8 cellular contexts compared by ENCODE assay signal in the genomic region with DNA sequence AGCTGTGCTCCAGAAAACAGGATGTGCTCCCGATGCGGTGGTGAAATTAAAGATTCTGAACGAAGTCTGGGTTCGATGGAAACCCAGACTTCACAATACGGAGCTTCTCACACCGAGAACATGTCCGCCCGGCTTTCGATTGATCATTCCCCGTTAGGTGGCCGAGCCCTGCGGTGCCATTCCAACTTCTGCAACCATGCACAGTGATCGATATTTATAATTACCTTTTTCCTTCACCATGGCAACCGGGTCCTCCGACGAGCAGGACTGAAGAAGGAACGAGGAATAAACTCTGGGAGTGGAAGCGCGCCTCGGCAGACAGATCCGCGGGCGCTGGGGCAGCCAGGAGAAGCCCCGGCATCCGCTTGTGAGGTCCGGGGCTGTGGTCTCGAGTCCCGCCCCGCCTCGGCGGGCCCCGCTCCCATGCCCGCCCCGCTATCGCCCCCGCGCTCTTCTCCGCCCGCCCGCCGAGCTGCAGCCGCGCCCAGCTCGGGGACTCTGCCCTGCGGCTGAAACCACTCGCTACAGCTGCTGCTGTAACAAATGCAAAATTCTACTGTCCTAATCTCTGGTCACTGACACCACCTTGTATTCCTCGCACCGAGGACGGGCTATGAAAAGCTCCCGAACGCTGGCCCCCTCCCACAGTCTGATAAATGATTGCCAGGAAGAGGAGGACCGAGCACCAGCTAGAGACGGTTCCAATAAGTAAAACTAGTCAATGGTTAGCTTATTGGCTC. TPM values are rescaled to one million over a fixed set of nuclear protein-coding genes. Genes with fewer than 3 reads are reported as not detected.
A peak's percentile ranks its signal among the peaks of the same experiment; 100 is the strongest.
DNase-seq lines count a peak whose midpoint lies in the region; ATAC-seq and TF ChIP-seq lines count a peak whose summit lies in the region.

No MANE protein-coding gene starts in this region.

- peak overlapping the region; percentile 33 for H3K27ac ChIP-seq in HUES48 (ENCODE audit: low read depth, low read length)
- H3K27ac ChIP-seq in esophagus squamous epithelium: peak overlapping the region; percentile 70 to 82 (median 80)
- H3K27ac ChIP-seq in uterus: peak overlapping the region; percentile 66 to 88

- peaks cover 35% of the 10 kb centered on the region for H3K27me3 ChIP-seq in HUES48 (ENCODE audit: control insufficient read depth, insufficient read depth, low read length)
- peaks cover 0 to 17% (median 0%) of the 10 kb centered on the region in 4 donors for H3K27me3 ChIP-seq in esophagus squamous epithelium
- no peaks in the 10 kb centered on the region for H3K27me3 ChIP-seq in uterus

- DNase-seq in DMS114 treated with DMSO at 0.1 percent for 48 hours (lab: John Stamatoyannopoulos, UW; ENCODE audit: unreplicated experiment) (peak; percentile 31), GM20000 (ENCODE audit: low spot score) (peak; percentile 38), esophagus squamous epithelium (lab: John Stamatoyannopoulos, UW) (no peak), uterus (no peak)
- peak; percentile 66 for DNase-seq in activated CD8-positive, alpha-beta memory T cell treated with anti-CD3 and anti-CD28 coated beads for 24 hours
- DNase-seq in naive thymus-derived CD8-positive, alpha-beta T cell: peak in 8 of 10 donors; percentile 3 to 30 (median 16)
- no peak for DNase-seq in NK-92 treated with Interleukin-12 subunit alpha and Interleukin-12 subunit beta, amount 100 ng/mL, for 24 hours (lab: John Stamatoyannopoulos, UW)

- intact Hi-C loops in esophagus squamous epithelium (cut with DNase I) (no loop called here), uterus (cut with DNase I; ENCODE audit: low total_unique reads) (no loop called here)

- peaks cover 39 to 70% (median 46%) of the 10 kb centered on the region in 5 donors for H3K27me3 Mint-ChIP-seq in naive thymus-derived CD8-positive, alpha-beta T cell

- no peak for TF ChIP-seq CTCF in GM20000 (IDR thresholded peaks at IDR 0.05; ENCODE audit: extremely low read depth, missing control alignments)
- no peak for TF ChIP-seq CTCF in esophagus squamous epithelium (IDR thresholded peaks at IDR 0.05)
- no peak for TF ChIP-seq CTCF in uterus (IDR thresholded peaks at IDR 0.05)

- peaks cover 6 to 17% (median 15%) of the 10 kb centered on the region in 4 donors for H3K4me1 Mint-ChIP-seq in naive thymus-derived CD8-positive, alpha-beta T cell

- peak overlapping the region; percentile 84 for H3K4me3 ChIP-seq in HUES48 (ENCODE audit: low read depth, low read length)
- H3K4me3 ChIP-seq in esophagus squamous epithelium: peak overlapping the region; percentile 39 to 80 (median 53)
- peak overlapping the region; percentile 27 to 49 for H3K4me3 ChIP-seq in uterus

- no peaks in the 10 kb centered on the region for H3K9me3 ChIP-seq in HUES48 (ENCODE audit: control insufficient read depth, insufficient read depth, low read length)
- no peaks in the 10 kb centered on the region for H3K9me3 ChIP-seq in esophagus squamous epithelium
- no peaks in the 10 kb centered on the region for H3K9me3 ChIP-seq in uterus

- H3K9ac ChIP-seq in HUES48 (ENCODE audit: low read depth, low read length): peak overlapping the region; percentile 47; the same call in 1 of the 2 replicates

- POLR2A ChIA-PET in naive thymus-derived CD8-positive, alpha-beta T cell (lab: Charles Lee): no interaction called here

- H3K36me3 Mint-ChIP-seq in naive thymus-derived CD8-positive, alpha-beta T cell: no peaks in the 10 kb centered on the region

- peaks cover 20% of the 10 kb centered on the region for H3K4me1 ChIP-seq in HUES48 (ENCODE audit: control insufficient read depth, insufficient read depth, low read length)
- peaks cover 27 to 71% (median 38%) of the 10 kb centered on the region in 3 donors for H3K4me1 ChIP-seq in esophagus squamous epithelium
- peaks cover 0 to 19% of the 10 kb centered on the region in 2 donors for H3K4me1 ChIP-seq in uterus

- H3K36me3 ChIP-seq in HUES48 (ENCODE audit: control insufficient read depth, insufficient read depth, low read length) (no peaks in the 10 kb centered on the region), esophagus squamous epithelium (no peaks in the 10 kb centered on the region), uterus (no peaks in the 10 kb centered on the region)

- no peaks in the 10 kb centered on the region for H3K9me3 Mint-ChIP-seq in naive thymus-derived CD8-positive, alpha-beta T cell

- ATAC-seq in naive thymus-derived CD8-positive, alpha-beta T cell: peak; percentile 85 to 96

- no peak for TF ChIP-seq POLR2A in esophagus squamous epithelium (IDR thresholded peaks at IDR 0.05)
- no peak for TF ChIP-seq POLR2A in uterus (IDR thresholded peaks at IDR 0.05)

- H3K4me3 Mint-ChIP-seq in naive thymus-derived CD8-positive, alpha-beta T cell: peak overlapping the region; percentile 73 to 92 (median 86)

- 1 to 4% methylated on average over 26 to 41 of the region's 53 CpGs for WGBS in esophagus squamous epithelium, 2 donors

- peak overlapping the region in 4 of 10 donors; percentile 30 to 74 (median 54) for H3K27ac Mint-ChIP-seq in naive thymus-derived CD8-positive, alpha-beta T cell

RNA-seq across cellular contexts. Expression of a gene that starts 26.2 kb away (rescaled TPM):
- total RNA-seq in esophagus squamous epithelium (100 to 1,000 TPM; 185 to 345 (median 304) TPM), uterus (100 to 1,000 TPM in 2 of 4 donors, 10 to 100 TPM in 2; 41.2 to 128 (median 97.3) TPM)
- 100 to 1,000 TPM; 423 to 430 TPM for total RNA-seq in naive thymus-derived CD8-positive, alpha-beta T cell
- 100 to 1,000 TPM; 267 to 388 (median 387) TPM for polyA plus RNA-seq in naive thymus-derived CD8-positive, alpha-beta T cell

Comparison
In these comparisons a context has a peak if more than half of its experiments do, and no peak if none do; other contexts are left out.
1. DNase-seq: peak in DMS114 treated with DMSO at 0.1 percent for 48 hours (single experiment), GM20000 (single experiment), activated CD8-positive, alpha-beta memory T cell treated with anti-CD3 and anti-CD28 coated beads for 24 hours (single experiment) and naive thymus-derived CD8-positive, alpha-beta T cell (8 of 10); none in esophagus squamous epithelium (single experiment), uterus (0 of 2) and NK-92 treated with Interleukin-12 subunit alpha and Interleukin-12 subunit beta, amount 100 ng/mL, for 24 hours (single experiment).
2. Peak in every context shown above with its lines, with median percentiles within 50 percentile points of each other: H3K27ac ChIP-seq and H3K4me3 ChIP-seq.